Comparison of ENCODE assay signal across 8 cellular contexts in the genomic region with DNA sequence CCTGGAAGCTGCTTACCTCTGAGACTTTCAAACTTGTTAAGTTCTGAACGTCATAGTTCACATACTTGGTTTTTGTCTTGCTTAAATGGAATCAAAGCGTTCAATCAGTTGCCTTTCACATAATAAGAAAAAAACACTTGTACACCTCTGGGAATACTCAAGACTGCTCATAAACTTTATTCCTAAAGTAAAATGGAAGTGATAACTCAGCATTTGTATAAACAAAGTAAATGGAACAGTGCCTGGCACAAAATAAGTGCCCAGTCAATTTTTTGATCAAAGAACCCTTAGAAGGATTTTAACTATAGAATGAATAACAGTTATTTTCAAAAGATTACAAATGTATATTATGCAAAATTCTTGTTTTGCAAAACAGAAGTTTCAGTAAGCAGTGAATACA. TPM values are rescaled to one million over a fixed set of nuclear protein-coding genes. Genes with fewer than 3 reads are reported as not detected.
DNase-seq lines count a peak whose midpoint lies in the region; ATAC-seq and TF ChIP-seq lines count a peak whose summit lies in the region.

No MANE protein-coding gene starts in this region.

- H3K27ac ChIP-seq in WERI-Rb-1, result peak overlapping the region; percentile 89; the same call in 1 of the 2 replicates
- peak overlapping the region; percentile 94 to 97 (median 96) for H3K27ac ChIP-seq in gastrocnemius medialis

- H3K4me3 ChIP-seq in GM12875 (ENCODE audit: low read depth, low read length) (peak overlapping the region; percentile 95), WERI-Rb-1 (ENCODE audit: low read depth, low read length) (peak overlapping the region; percentile 91), fibroblast of the aortic adventitia (ENCODE audit: low read depth, low read length) (peak overlapping the region; percentile 89), gastrocnemius medialis (peak overlapping the region; percentile 74 to 95 (median 84))

- no peak for TF ChIP-seq POLR2A in gastrocnemius medialis (IDR thresholded peaks at IDR 0.05)

- H3K36me3 ChIP-seq in WERI-Rb-1, result peaks cover 28% of the 10 kb centered on the region
- peaks cover 0 to 17% of the 10 kb centered on the region in 2 donors for H3K36me3 ChIP-seq in gastrocnemius medialis

- intact Hi-C loops in gastrocnemius medialis (cut with DNase I; ENCODE audit: low total_unique reads), result no loop called here

- peaks cover 24 to 42% of the 10 kb centered on the region in 2 donors for H3K4me1 ChIP-seq in gastrocnemius medialis

- no peaks in the 10 kb centered on the region for H3K9me3 ChIP-seq in WERI-Rb-1 (ENCODE audit: severe bottlenecking)
- no peaks in the 10 kb centered on the region for H3K9me3 ChIP-seq in gastrocnemius medialis

- in situ Hi-C loops in gastrocnemius medialis (cut with MboI; ENCODE audit: low sequenced_read_pairs in 4 of 4), result loop anchor here (5.0 to 25.0 kb wide), 5 partner anchors 87 to 239 kb away; partner anchors contain the start of genes SGO1 (in 3 of the 4) and KAT2B (in 1 of the 4)

- H3K27me3 ChIP-seq in WERI-Rb-1 (ENCODE audit: insufficient read depth, low read depth, severe bottlenecking), result no peaks in the 10 kb centered on the region
- H3K27me3 ChIP-seq in gastrocnemius medialis, result no peaks in the 10 kb centered on the region

- ATAC-seq in gastrocnemius medialis (no peak), HG03196 (IDR thresholded peaks at IDR 0.05; ENCODE audit: unreplicated experiment) (no peak), GM21526 (IDR thresholded peaks at IDR 0.05; ENCODE audit: low FRiP score, unreplicated experiment) (no peak)

- DNase-seq in WERI-Rb-1, result no peak
- peak; percentile 33 for DNase-seq in fibroblast of the aortic adventitia (ENCODE audit: low read depth)
- DNase-seq in gastrocnemius medialis, result no peak
- DNase-seq in DMS53 (lab: John Stamatoyannopoulos, UW), result no peak
- DNase-seq in stimulated activated naive CD4-positive, alpha-beta T cell treated with Interleukin-2 at 50 U/mL for 16 hours (lab: John Stamatoyannopoulos, UW), result no peak

- TF ChIP-seq CTCF in GM12875 (IDR thresholded peaks at IDR 0.05; ENCODE audit: borderline replicate concordance, insufficient read depth, low read depth, low read length), result no peak
- no peak for TF ChIP-seq CTCF in WERI-Rb-1 (IDR thresholded peaks at IDR 0.05; ENCODE audit: low read depth, low read length)
- TF ChIP-seq CTCF in fibroblast of the aortic adventitia (IDR thresholded peaks at IDR 0.05; ENCODE audit: insufficient read depth, low read length), result no peak
- TF ChIP-seq CTCF in gastrocnemius medialis (IDR thresholded peaks at IDR 0.05 in 4 of 5, conservative IDR thresholded peaks at IDR 0.05 in 1 of 5), result no peak

RNA-seq across cellular contexts. Expression of gene RAB5A, which starts 1.3 kb away (rescaled TPM):
- 13.7 and 64.2 TPM in 2 replicates for total RNA-seq in fibroblast of the aortic adventitia (ENCODE audit: low replicate concordance)
- 10 to 100 TPM; 30.9 to 43.7 (median 35.5) TPM for total RNA-seq in gastrocnemius medialis

RNA-seq across cellular contexts. Expression of gene EFHB, which starts 14.2 kb away (rescaled TPM):
- 0.27 and 1.1 TPM in 2 replicates for total RNA-seq in fibroblast of the aortic adventitia (ENCODE audit: low replicate concordance)
- total RNA-seq in gastrocnemius medialis, result not detected
